8 cellular contexts compared by ENCODE assay signal in the genomic region with DNA sequence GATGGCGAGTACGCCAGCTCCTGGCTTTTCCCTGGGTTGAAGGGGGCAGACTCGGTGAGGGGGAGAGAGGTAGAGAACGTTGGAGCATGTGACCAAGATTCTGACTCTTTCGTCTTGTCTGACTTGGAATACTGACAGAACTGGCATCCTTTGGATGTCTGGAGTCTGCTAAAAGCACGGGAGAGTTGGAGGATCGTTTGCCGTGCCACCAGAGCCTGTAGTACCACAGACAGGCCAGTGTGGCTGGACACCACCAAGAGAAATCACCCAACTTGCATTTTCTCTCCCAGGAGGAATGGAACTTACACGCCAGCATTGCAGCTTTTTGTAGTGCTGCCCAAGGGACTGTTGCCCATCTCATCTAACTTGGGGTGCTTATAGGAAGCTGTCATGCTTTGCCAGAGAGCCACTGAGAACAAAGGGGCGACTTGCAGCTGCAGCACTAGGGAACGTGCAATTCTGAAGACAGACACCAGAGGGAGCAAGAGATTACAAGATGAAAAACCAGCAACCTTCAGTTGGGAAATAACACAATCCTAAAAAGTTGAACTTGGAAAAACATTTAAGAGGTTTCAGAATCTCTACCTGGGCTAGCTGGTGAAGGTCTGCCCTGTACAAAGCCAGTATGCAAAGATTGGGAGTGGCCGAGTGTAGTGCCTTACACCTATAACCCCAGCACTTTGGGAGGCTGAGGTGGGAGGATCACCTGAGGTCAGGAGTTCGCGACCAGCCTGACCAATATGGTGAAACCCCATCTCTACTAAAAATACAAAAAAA. TPM values are rescaled to one million over a fixed set of nuclear protein-coding genes. Genes with fewer than 3 reads are reported as not detected.
DNase-seq lines count a peak whose midpoint lies in the region; ATAC-seq, FAIRE-seq and TF ChIP-seq lines count a peak whose summit lies in the region.

No MANE protein-coding gene starts in this region.

- TF ChIP-seq POLR2A in HCT116 (IDR thresholded peaks at IDR 0.05; ENCODE audit: borderline replicate concordance, extremely low read depth, insufficient read depth, insufficient read length) (no peak), H1 (IDR thresholded peaks at IDR 0.05; ENCODE audit: control extremely low read depth in 1 of 2, low read depth in 2 of 2, low read length in 2 of 2) (no peak)

- H4K5ac ChIP-seq in H1 (ENCODE audit: insufficient read length, low read depth, low read length), result no peak overlapping the region

- TF ChIP-seq CTCF in HCT116 (IDR thresholded peaks at IDR 0.05 in 2 of 3, conservative IDR thresholded peaks at IDR 0.05 in 1 of 3; ENCODE audit: borderline replicate concordance in 1 of 3, insufficient read depth in 1 of 3, low read depth in 2 of 3, low read length in 2 of 3), result peak; percentile 71 to 92 (median 86); a peak in 5 of 6 replicates
- peak; percentile 55 to 84 (median 80) for TF ChIP-seq CTCF in H1 (IDR thresholded peaks at IDR 0.05; ENCODE audit: control extremely low read depth in 1 of 3, insufficient read depth in 1 of 3, low read depth in 1 of 3, low read length in 3 of 3)
- TF ChIP-seq CTCF in mucosa of descending colon (IDR thresholded peaks at IDR 0.05), result peak; percentile 69

- 70% methylated on average over 14 of the region's 14 CpGs; no CpG with 5 or more reads in 1 of the 2 experiments for WGBS in H1 (ENCODE audit: extremely low coverage in 1 of 2, insufficient coverage in 1 of 2, insufficient read length in 1 of 2, insufficient replicate concordance in 2 of 2, low coverage in 1 of 2, low lambda C conversion rate in 2 of 2, missing lambda C conversion rate in 1 of 2), 2 experiments

- no peak overlapping the region for H3K14ac ChIP-seq in H1 (ENCODE audit: insufficient read length)

- no peak overlapping the region for H2BK5ac ChIP-seq in H1 (ENCODE audit: low read depth, low read length)

- H3K79me2 ChIP-seq in HCT116 (ENCODE audit: insufficient read depth, low read length) (no peaks in the 10 kb centered on the region), H1 (ENCODE audit: control insufficient read depth in 1 of 2, insufficient read depth in 2 of 2, low read length in 2 of 2) (no peaks in the 10 kb centered on the region)

- H3K9me3 ChIP-seq in HCT116 (ENCODE audit: control insufficient read depth in 1 of 2, insufficient read depth in 1 of 2, low read depth in 1 of 2, low read length in 2 of 2) (peaks cover 7 to 10% of the 10 kb centered on the region in 2 experiments; a peak in 2 of 4 replicates), H1 (ENCODE audit: insufficient read depth in 2 of 2, low read depth in 1 of 2, low read length in 1 of 2) (peaks cover 0 to 8% of the 10 kb centered on the region in 2 experiments; a peak in 3 of 4 replicates), mucosa of descending colon (no peaks in the 10 kb centered on the region)

- FAIRE-seq in H1 (lab: Jason Lieb, UNC), result peak; percentile 93

- no peaks in the 10 kb centered on the region for H3K27me3 ChIP-seq in HCT116 (ENCODE audit: insufficient read depth, low read length)
- no peaks in the 10 kb centered on the region for H3K27me3 ChIP-seq in H1 (replicated peaks in 1 of 4; ENCODE audit: control insufficient read depth in 3 of 4, extremely low read depth in 1 of 4, insufficient read depth in 3 of 4, low read length in 3 of 4)

- no peak overlapping the region for H2AK5ac ChIP-seq in H1 (ENCODE audit: low read depth, low read length)

- no peaks in the 10 kb centered on the region for H3K79me1 ChIP-seq in H1 (ENCODE audit: low read depth, low read length)

- DNase-seq in C1 segment of cervical spinal cord (lab: John Stamatoyannopoulos, UW), result peak in 13 of 14 donors; percentile 6 to 65 (median 32)
- peak; percentile 49 for DNase-seq in HCT116 (ENCODE audit: low read depth, low spot score)
- DNase-seq in NCI-H82 treated with DMSO at 0.1 percent for 48 hours (lab: John Stamatoyannopoulos, UW; ENCODE audit: unreplicated experiment), result peak; percentile 61
- peak; percentile 75 for DNase-seq in activated CD8-positive, alpha-beta T cell treated with anti-CD3 and anti-CD28 coated beads, Interleukin-2, amount 10 ng/mL, durations not matched to agents 7 days and 5 days
- peak; percentile 44 to 85 for DNase-seq in H1 (ENCODE audit: low read depth in 1 of 2, low spot score in 2 of 2)
- peak in 1 of 3 donors; percentile 89 for DNase-seq in mucosa of descending colon
- DNase-seq in stimulated activated naive CD8-positive, alpha-beta T cell treated with anti-CD3 and anti-CD28 coated beads, Interleukin-15, Interleukin-2, amounts not matched to agents 100 U/mL and 50 U/mL, for 24 hours, result peak; percentile 64

- H2BK20ac ChIP-seq in H1 (ENCODE audit: low read length), result no peak overlapping the region

- TF ChIP-seq RAD21 in HCT116 (IDR thresholded peaks at IDR 0.05; ENCODE audit: low read depth) (peak; percentile 79), H1 (IDR thresholded peaks at IDR 0.05 in 1 of 2, conservative IDR thresholded peaks at IDR 0.05 in 1 of 2; ENCODE audit: low read depth in 2 of 2, low read length in 2 of 2) (peak; percentile 91 to 93)

- intact Hi-C loops in HCT116 (cut with micrococcal nuclease) (loop anchor here (1.0 to 5.0 kb wide), 4 partner anchors 167 to 905 kb away; no protein-coding TSS in a partner anchor), mucosa of descending colon (cut with DNase I, micrococcal nuclease) (loop anchor here (2.0 to 5.0 kb wide), 2 partner anchors 205 to 208 kb away; no protein-coding TSS in a partner anchor)

- H3K9ac ChIP-seq in HCT116 (ENCODE audit: low read length) (no peak overlapping the region), H1 (replicated peaks in 1 of 4; ENCODE audit: extremely low read depth in 1 of 4, low read depth in 3 of 4, low read length in 3 of 4) (peak overlapping the region in 1 of 4 experiments; percentile 14; a peak in 1 of 7 replicates)

- no peak overlapping the region for H2BK12ac ChIP-seq in H1 (ENCODE audit: low read depth, low read length)

- H4K20me1 ChIP-seq in HCT116 (ENCODE audit: insufficient read depth) (no peaks in the 10 kb centered on the region), H1 (replicated peaks in 1 of 2; ENCODE audit: control insufficient read depth in 1 of 2, insufficient read depth in 2 of 2, low read length in 2 of 2) (peaks cover 0 to 1% of the 10 kb centered on the region in 2 experiments)

- H3K56ac ChIP-seq in H1 (replicated peaks; ENCODE audit: insufficient read length, low read depth, low read length), result no peak overlapping the region

- BruUV-seq in HCT116 (replicated peaks; lab: Mats Ljungman, UMichigan), result no TSS peak

- H3K36me3 Mint-ChIP-seq in activated CD8-positive, alpha-beta T cell treated with anti-CD3 and anti-CD28 coated beads, Interleukin-2, amount 10 ng/mL, durations not matched to agents 7 days and 5 days (ENCODE audit: low read depth), result peaks cover 35% of the 10 kb centered on the region

- no peak overlapping the region for H3K18ac ChIP-seq in H1 (ENCODE audit: extremely low read depth, low read length)

- H3K4me1 Mint-ChIP-seq in activated CD8-positive, alpha-beta T cell treated with anti-CD3 and anti-CD28 coated beads, Interleukin-2, amount 10 ng/mL, durations not matched to agents 7 days and 5 days (ENCODE audit: low read depth), result peaks cover 3% of the 10 kb centered on the region

- TF ChIP-seq EP300 in H1 (IDR thresholded peaks at IDR 0.05; ENCODE audit: borderline replicate concordance in 1 of 2, low read depth in 2 of 2, low read length in 2 of 2), result no peak

- H3K36me3 ChIP-seq in HCT116 (ENCODE audit: control insufficient read depth in 1 of 2, insufficient read depth in 2 of 2, low read length in 2 of 2) (peaks cover 6 to 13% of the 10 kb centered on the region in 2 experiments), H1 (ENCODE audit: control insufficient read depth in 2 of 4, insufficient read depth in 4 of 4, low read length in 3 of 4) (peaks cover 6 to 33% (median 16%) of the 10 kb centered on the region in 4 experiments; a peak in 6 of 8 replicates), mucosa of descending colon (ENCODE audit: low read depth) (no peaks in the 10 kb centered on the region)

- no peaks in the 10 kb centered on the region for H3K9me3 Mint-ChIP-seq in activated CD8-positive, alpha-beta T cell treated with anti-CD3 and anti-CD28 coated beads, Interleukin-2, amount 10 ng/mL, durations not matched to agents 7 days and 5 days (ENCODE audit: insufficient read depth)

- RAD21 ChIA-PET in HCT116 (lab: Charles Lee; ENCODE audit: low non-redundant PET in 1 of 2, low total read pairs in 2 of 2, uncharacterized antibody in 2 of 2, unreplicated experiment in 2 of 2), result interaction anchor here in 1 of 2 experiments (1.3 kb wide), 1 partner anchor 208 kb away, joined by 4 read pairs; no protein-coding TSS in a partner anchor

- no peak overlapping the region for H3K27ac ChIP-seq in HCT116 (ENCODE audit: low read depth, low read length)
- no peak overlapping the region for H3K27ac ChIP-seq in H1 (ENCODE audit: low read depth, low read length)

- no peak overlapping the region for H3K23ac ChIP-seq in H1 (ENCODE audit: insufficient read length)

- no peak overlapping the region for H3K4me3 ChIP-seq in HCT116 (replicated peaks in 1 of 2; ENCODE audit: low read depth in 1 of 2, low read length in 2 of 2)
- 0 out of 8 replicates have a peak overlapping the region, but pooled peaks of 1 of the 4 experiments have one; percentile 0 for H3K4me3 ChIP-seq in H1 (ENCODE audit: extremely low read depth in 1 of 4, insufficient read depth in 2 of 4, low read depth in 3 of 4, low read length in 4 of 4)
- H3K4me3 ChIP-seq in mucosa of descending colon, result no peak overlapping the region

- no peaks in the 10 kb centered on the region for H3K9me2 ChIP-seq in HCT116 (ENCODE audit: insufficient read depth)

- ATAC-seq in HCT116 (peak; percentile 63), mucosa of descending colon (peak; percentile 82), GM19455 (IDR thresholded peaks at IDR 0.05; ENCODE audit: unreplicated experiment) (no peak)
- peak; percentile 61 for ATAC-seq in activated CD8-positive, alpha-beta T cell treated with anti-CD3 and anti-CD28 coated beads, Interleukin-2, amount 10 ng/mL, durations not matched to agents 7 days and 5 days
- no peak for ATAC-seq in stimulated activated naive CD8-positive, alpha-beta T cell treated with anti-CD3 and anti-CD28 coated beads, Interleukin-15, Interleukin-2, amounts not matched to agents 100 U/mL and 50 U/mL, for 24 hours

- no peak overlapping the region for H3K27ac Mint-ChIP-seq in activated CD8-positive, alpha-beta T cell treated with anti-CD3 and anti-CD28 coated beads, Interleukin-2, amount 10 ng/mL, durations not matched to agents 7 days and 5 days

- no peak overlapping the region for H4K8ac ChIP-seq in H1 (ENCODE audit: extremely low read depth, insufficient read depth, low read length)

- no peaks in the 10 kb centered on the region; the same call in 1 of the 2 replicates for H3K23me2 ChIP-seq in H1 (ENCODE audit: low read depth, low read length)

- CTCF ChIA-PET in HCT116 (lab: Charles Lee), result interaction anchor here (0.5 to 4.3 kb wide), 5 partner anchors 12 to 433 kb away, joined by 3 to 46 read pairs (median 4); no protein-coding TSS in a partner anchor
- CTCF ChIA-PET in activated CD8-positive, alpha-beta T cell treated with anti-CD3 and anti-CD28 coated beads, Interleukin-2, amount 10 ng/mL, durations not matched to agents 7 days and 5 days (lab: Charles Lee), result interaction anchor here (0.8 to 12.1 kb wide), 29 partner anchors 8 to 433 kb away, joined by 3 to 140 read pairs (median 5); no protein-coding TSS in a partner anchor
- CTCF ChIA-PET in H1 (lab: Charles Lee; ENCODE audit: partially characterized antibody), result interaction anchor here (0.6 to 15.6 kb wide), 28 partner anchors 8 to 291 kb away, joined by 3 to 125 read pairs (median 3); no protein-coding TSS in a partner anchor

- POLR2A ChIA-PET in HCT116 (lab: Charles Lee), result no interaction called here
- POLR2A ChIA-PET in activated CD8-positive, alpha-beta T cell treated with anti-CD3 and anti-CD28 coated beads, Interleukin-2, amount 10 ng/mL, durations not matched to agents 7 days and 5 days (lab: Charles Lee), result no interaction called here
- POLR2A ChIA-PET in H1 (lab: Charles Lee; ENCODE audit: partially characterized antibody), result interaction anchor here (0.7 to 1.0 kb wide), 2 partner anchors 269 to 387 kb away, joined by 3 read pairs; no protein-coding TSS in a partner anchor

- H4K91ac ChIP-seq in H1 (replicated peaks; ENCODE audit: insufficient read length, low read length), result no peak overlapping the region

- no peak overlapping the region for H2BK120ac ChIP-seq in H1 (replicated peaks; ENCODE audit: low read depth, low read length)

- H3K4me3 Mint-ChIP-seq in activated CD8-positive, alpha-beta T cell treated with anti-CD3 and anti-CD28 coated beads, Interleukin-2, amount 10 ng/mL, durations not matched to agents 7 days and 5 days, result no peak overlapping the region

- H2BK15ac ChIP-seq in H1 (ENCODE audit: low read length), result no peak overlapping the region

- no peak overlapping the region for H2AFZ ChIP-seq in HCT116 (ENCODE audit: low read depth, low read length, poor library complexity, severe bottlenecking)
- H2AFZ ChIP-seq in H1 (ENCODE audit: low read length), result 0 out of 2 replicates have a peak overlapping the region, but pooled peaks have one; percentile 46

- no peak overlapping the region for H3K4ac ChIP-seq in H1 (replicated peaks; ENCODE audit: insufficient read length, low read depth, low read length)

- no peak overlapping the region for H3K4me2 ChIP-seq in HCT116 (ENCODE audit: low read length)
- H3K4me2 ChIP-seq in H1 (ENCODE audit: insufficient read depth in 1 of 2, low read depth in 2 of 2, low read length in 2 of 2), result no peak overlapping the region

- H3K27me3 Mint-ChIP-seq in activated CD8-positive, alpha-beta T cell treated with anti-CD3 and anti-CD28 coated beads, Interleukin-2, amount 10 ng/mL, durations not matched to agents 7 days and 5 days (ENCODE audit: low read depth), result no peaks in the 10 kb centered on the region

- H3K4me1 ChIP-seq in HCT116 (ENCODE audit: control insufficient read depth in 1 of 2, insufficient read depth in 2 of 2, low read length in 2 of 2) (peaks cover 0 to 8% of the 10 kb centered on the region in 2 experiments; a peak in 3 of 4 replicates), H1 (replicated peaks in 1 of 4; ENCODE audit: control insufficient read depth in 3 of 4, insufficient read depth in 4 of 4, low read length in 3 of 4) (no peaks in the 10 kb centered on the region), mucosa of descending colon (ENCODE audit: low read depth) (no peaks in the 10 kb centered on the region)

RNA-seq across cellular contexts. Expression of gene PSMG2, which starts 24.1 kb away (rescaled TPM):
- 84.3 TPM for total RNA-seq in HCT116 (2021; ENCODE audit: unreplicated experiment)
- 36.6 and 58.1 TPM in 2 replicates for polyA plus RNA-seq in HCT116 (2012)
- total RNA-seq in activated CD8-positive, alpha-beta T cell treated with anti-CD3 and anti-CD28 coated beads, Interleukin-2, amount 10 ng/mL, durations not matched to agents 7 days and 5 days, result 100 to 1,000 TPM; 104 to 108 TPM
- 76.5 and 79.3 TPM in 2 replicates for total RNA-seq in H1 (2021; fragmentation: NEBNext Ultra II Directional; extraction: Animal tissue kit (Norgen Biotek cat#: 25700))
- 36.3 and 52.9 TPM in 2 replicates for polyA plus RNA-seq in H1 (2011; rRNA removed)
- polyA plus RNA-seq in H1 (2011; cell fraction: cytosol; rRNA removed), result 44.2 TPM
- 32.0 TPM for polyA plus RNA-seq in H1 (2011; cell fraction: nucleus; rRNA removed)
- 58.6 to 64.6 TPM (median 61.0 TPM) in 4 replicates for polyA plus RNA-seq in H1 (2012, experiment 1 of 2)
- polyA plus RNA-seq in H1 (2012, experiment 2 of 2), result 48.5 TPM
- 61.7 TPM for polyA plus RNA-seq in H1 (2013, experiment 1 of 2)
- 64.3 TPM for polyA plus RNA-seq in H1 (2013, experiment 2 of 2)
- polyA minus RNA-seq in H1 (2011; rRNA and poly(A)+ RNA removed), result 41.1 and 42.7 TPM in 2 replicates
- polyA minus RNA-seq in H1 (2011; cell fraction: cytosol; rRNA and poly(A)+ RNA removed), result 40.6 TPM
- polyA minus RNA-seq in H1 (2011; cell fraction: nucleus; rRNA and poly(A)+ RNA removed), result 19.3 TPM
- total RNA-seq in mucosa of descending colon, result 10 to 100 TPM; 68.7 to 73.8 (median 69.3) TPM

RNA-seq across cellular contexts. Expression of gene CEP76, which starts 24.4 kb away (rescaled TPM):
- total RNA-seq in HCT116 (2021; ENCODE audit: unreplicated experiment), result 13.5 TPM
- 7.1 and 8.1 TPM in 2 replicates for polyA plus RNA-seq in HCT116 (2012)
- 10 to 100 TPM; 12.9 to 17.2 TPM for total RNA-seq in activated CD8-positive, alpha-beta T cell treated with anti-CD3 and anti-CD28 coated beads, Interleukin-2, amount 10 ng/mL, durations not matched to agents 7 days and 5 days
- 14.3 and 18.1 TPM in 2 replicates for total RNA-seq in H1 (2021; fragmentation: NEBNext Ultra II Directional; extraction: Animal tissue kit (Norgen Biotek cat#: 25700))
- 6.7 and 9.0 TPM in 2 replicates for polyA plus RNA-seq in H1 (2011; rRNA removed)
- polyA plus RNA-seq in H1 (2011; cell fraction: cytosol; rRNA removed), result 10.0 TPM
- polyA plus RNA-seq in H1 (2011; cell fraction: nucleus; rRNA removed), result 6.9 TPM
- 8.0 to 14.3 TPM (median 9.9 TPM) in 4 replicates for polyA plus RNA-seq in H1 (2012, experiment 1 of 2)
- 3.3 TPM for polyA plus RNA-seq in H1 (2012, experiment 2 of 2)
- 12.4 TPM for polyA plus RNA-seq in H1 (2013, experiment 1 of 2)
- 10.1 TPM for polyA plus RNA-seq in H1 (2013, experiment 2 of 2)
- polyA minus RNA-seq in H1 (2011; rRNA and poly(A)+ RNA removed), result 19.7 and 23.7 TPM in 2 replicates
- polyA minus RNA-seq in H1 (2011; cell fraction: cytosol; rRNA and poly(A)+ RNA removed), result 7.3 TPM
- 17.2 TPM for polyA minus RNA-seq in H1 (2011; cell fraction: nucleus; rRNA and poly(A)+ RNA removed)
- total RNA-seq in mucosa of descending colon, result 10 to 100 TPM in 1 of 3 donors, 1 to 10 TPM in 2; 6.4 to 10.1 (median 8.5) TPM

Comparison
In these comparisons a context has a peak if more than half of its experiments do, and no peak if none do; other contexts are left out.
1. ATAC-seq: peak in HCT116 (single experiment), activated CD8-positive, alpha-beta T cell treated with anti-CD3 and anti-CD28 coated beads, Interleukin-2, amount 10 ng/mL, durations not matched to agents 7 days and 5 days (single experiment) and mucosa of descending colon (single experiment); none in stimulated activated naive CD8-positive, alpha-beta T cell treated with anti-CD3 and anti-CD28 coated beads, Interleukin-15, Interleukin-2, amounts not matched to agents 100 U/mL and 50 U/mL, for 24 hours (single experiment) and GM19455 (single experiment).
2. Peak in every context shown above with its lines, with median percentiles within 50 percentile points of each other: CTCF ChIP-seq.